9 cellular contexts compared by ENCODE assay signal in the genomic region with DNA sequence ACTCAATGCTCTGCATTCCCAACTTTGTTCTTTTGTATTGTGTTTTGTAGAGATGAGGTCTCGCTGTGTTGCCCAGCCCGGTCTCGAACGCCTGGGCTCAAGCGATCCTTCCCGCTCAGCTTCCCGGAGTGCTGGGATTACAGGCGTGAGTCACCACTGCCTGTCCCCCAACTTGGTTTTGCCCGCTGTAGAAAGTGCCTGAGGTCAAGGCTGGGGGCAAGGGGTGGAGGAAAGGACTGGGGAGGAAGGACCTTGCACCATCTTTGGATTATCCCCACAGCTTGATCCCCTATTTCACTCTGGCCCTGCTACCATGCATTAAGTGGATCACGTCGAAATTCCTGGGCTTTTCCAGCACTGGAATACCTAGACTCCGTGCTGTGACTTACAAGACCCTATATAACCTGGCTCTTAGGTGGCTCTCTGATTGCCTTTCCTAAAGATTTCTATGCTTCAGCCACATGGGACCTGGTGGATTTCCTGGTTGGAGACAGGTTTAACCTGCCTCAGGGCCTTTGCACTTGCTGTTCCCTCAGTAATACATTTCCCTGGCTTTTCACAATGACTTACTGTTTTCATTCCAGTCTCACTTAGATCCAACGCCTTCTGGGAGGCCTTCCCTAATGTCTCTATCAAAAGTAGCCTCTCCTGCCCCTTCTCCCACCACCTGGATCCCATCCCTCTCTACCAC. TPM values are rescaled to one million over a fixed set of nuclear protein-coding genes. Genes with fewer than 3 reads are reported as not detected.
DNase-seq lines count a peak whose midpoint lies in the region; ATAC-seq and TF ChIP-seq lines count a peak whose summit lies in the region.
"Had no signal": no experiment of that assay in that cellular context is flagged by ENCODE, and none has a peak within 500 bp of the region (broad histone marks: within the 10 kb centered on the region; RNA-seq: fewer than 3 reads in every experiment).

No MANE protein-coding gene starts in this region.

- POLR2A ChIA-PET in activated CD4-positive, alpha-beta T cell treated with anti-CD3 and anti-CD28 coated beads, Interleukin-2, amount 10 ng/mL, durations not matched to agents 7 days and 5 days (lab: Charles Lee) = no interaction called here
- POLR2A ChIA-PET in activated CD8-positive, alpha-beta T cell treated with anti-CD3 and anti-CD28 coated beads, Interleukin-2, amount 10 ng/mL, durations not matched to agents 7 days and 5 days (lab: Charles Lee) = no interaction called here

- peak overlapping the region; percentile 78; the same call in 1 of the 2 replicates for H3K4me3 ChIP-seq in iPS DF 6.9 (ENCODE audit: low read length)
- peak overlapping the region in 1 of 2 donors; percentile 28 for H3K4me3 ChIP-seq in left lung

- DNase-seq in activated CD4-positive, alpha-beta T cell treated with anti-CD3 and anti-CD28 coated beads, Interleukin-2, amount 10 ng/mL, durations not matched to agents 7 days and 5 days = no peak
- DNase-seq in activated CD4-positive, alpha-beta T cell treated with anti-CD3 and anti-CD28 coated beads for 1 hour = no peak
- DNase-seq in activated CD8-positive, alpha-beta T cell treated with anti-CD3 and anti-CD28 coated beads, Interleukin-2, amount 10 ng/mL, durations not matched to agents 7 days and 5 days = no peak
- DNase-seq in iPS DF 6.9 (ENCODE audit: low read depth, low spot score) = no peak
- no peak for DNase-seq in stimulated activated naive CD8-positive, alpha-beta T cell treated with anti-CD3 and anti-CD28 coated beads, Interleukin-15, amount 100 ng/mL, for 72 hours
- DNase-seq in left lung = no peak
- no peak for DNase-seq in NCI-H187 (lab: John Stamatoyannopoulos, UW)

- no peak for ATAC-seq in activated CD8-positive, alpha-beta T cell treated with anti-CD3 and anti-CD28 coated beads, Interleukin-2, amount 10 ng/mL, durations not matched to agents 7 days and 5 days
- ATAC-seq in stimulated activated naive CD8-positive, alpha-beta T cell treated with anti-CD3 and anti-CD28 coated beads, Interleukin-15, amount 100 ng/mL, for 72 hours = no peak
- ATAC-seq in left lung = no peak
- no peak for ATAC-seq in GM21515 (IDR thresholded peaks at IDR 0.05; ENCODE audit: unreplicated experiment)

- H3K27ac ChIP-seq in iPS DF 6.9 (ENCODE audit: low read length) (no peak overlapping the region), left lung (no peak overlapping the region)

- WGBS in iPS DF 6.9 (ENCODE audit: insufficient coverage, insufficient read length) = no CpG with 5 or more reads among the region's 13 CpGs

- no peaks in the 10 kb centered on the region for H3K9me3 ChIP-seq in iPS DF 6.9 (ENCODE audit: control insufficient read depth, insufficient read depth, low read length)
- H3K9me3 ChIP-seq in left lung = no peaks in the 10 kb centered on the region

- intact Hi-C loops in left lung (cut with DNase I) = no loop called here

- H3K27me3 ChIP-seq in iPS DF 6.9 (ENCODE audit: control insufficient read depth, insufficient read depth, low read length) (peaks cover 9% of the 10 kb centered on the region), left lung (peaks cover 59 to 100% of the 10 kb centered on the region in 2 donors)

- H3K27ac Mint-ChIP-seq in activated CD4-positive, alpha-beta T cell treated with anti-CD3 and anti-CD28 coated beads, Interleukin-2, amount 10 ng/mL, durations not matched to agents 7 days and 5 days = no peak overlapping the region
- no peak overlapping the region for H3K27ac Mint-ChIP-seq in activated CD8-positive, alpha-beta T cell treated with anti-CD3 and anti-CD28 coated beads, Interleukin-2, amount 10 ng/mL, durations not matched to agents 7 days and 5 days
- H3K27ac Mint-ChIP-seq in stimulated activated naive CD8-positive, alpha-beta T cell treated with anti-CD3 and anti-CD28 coated beads, Interleukin-15, amount 100 ng/mL, for 72 hours = peak overlapping the region in 1 of 2 donors; percentile 37

- H3K27me3 Mint-ChIP-seq in activated CD4-positive, alpha-beta T cell treated with anti-CD3 and anti-CD28 coated beads, Interleukin-2, amount 10 ng/mL, durations not matched to agents 7 days and 5 days = peaks cover 69% of the 10 kb centered on the region
- H3K27me3 Mint-ChIP-seq in activated CD8-positive, alpha-beta T cell treated with anti-CD3 and anti-CD28 coated beads, Interleukin-2, amount 10 ng/mL, durations not matched to agents 7 days and 5 days (ENCODE audit: low read depth) = peaks cover 59% of the 10 kb centered on the region
- H3K27me3 Mint-ChIP-seq in stimulated activated naive CD8-positive, alpha-beta T cell treated with anti-CD3 and anti-CD28 coated beads, Interleukin-15, amount 100 ng/mL, for 72 hours = peaks cover 74% of the 10 kb centered on the region

- peak overlapping the region; percentile 60 for H3K4me3 Mint-ChIP-seq in activated CD4-positive, alpha-beta T cell treated with anti-CD3 and anti-CD28 coated beads, Interleukin-2, amount 10 ng/mL, durations not matched to agents 7 days and 5 days
- H3K4me3 Mint-ChIP-seq in activated CD8-positive, alpha-beta T cell treated with anti-CD3 and anti-CD28 coated beads, Interleukin-2, amount 10 ng/mL, durations not matched to agents 7 days and 5 days = peak overlapping the region; percentile 51
- peak overlapping the region; percentile 71 to 80 for H3K4me3 Mint-ChIP-seq in stimulated activated naive CD8-positive, alpha-beta T cell treated with anti-CD3 and anti-CD28 coated beads, Interleukin-15, amount 100 ng/mL, for 72 hours

- H3K36me3 ChIP-seq in iPS DF 6.9 (ENCODE audit: control insufficient read depth, insufficient read depth, low read length) (no peaks in the 10 kb centered on the region), left lung (no peaks in the 10 kb centered on the region)

- H3K36me3 Mint-ChIP-seq in activated CD4-positive, alpha-beta T cell treated with anti-CD3 and anti-CD28 coated beads, Interleukin-2, amount 10 ng/mL, durations not matched to agents 7 days and 5 days (ENCODE audit: low read depth) = peaks cover 5% of the 10 kb centered on the region
- no peaks in the 10 kb centered on the region for H3K36me3 Mint-ChIP-seq in activated CD8-positive, alpha-beta T cell treated with anti-CD3 and anti-CD28 coated beads, Interleukin-2, amount 10 ng/mL, durations not matched to agents 7 days and 5 days (ENCODE audit: low read depth)

- TF ChIP-seq CTCF in left lung (IDR thresholded peaks at IDR 0.05) = no peak

- H3K9me3 Mint-ChIP-seq in activated CD4-positive, alpha-beta T cell treated with anti-CD3 and anti-CD28 coated beads, Interleukin-2, amount 10 ng/mL, durations not matched to agents 7 days and 5 days = no peaks in the 10 kb centered on the region
- no peaks in the 10 kb centered on the region for H3K9me3 Mint-ChIP-seq in activated CD8-positive, alpha-beta T cell treated with anti-CD3 and anti-CD28 coated beads, Interleukin-2, amount 10 ng/mL, durations not matched to agents 7 days and 5 days (ENCODE audit: insufficient read depth)
- no peaks in the 10 kb centered on the region for H3K9me3 Mint-ChIP-seq in stimulated activated naive CD8-positive, alpha-beta T cell treated with anti-CD3 and anti-CD28 coated beads, Interleukin-15, amount 100 ng/mL, for 72 hours

- peaks cover 25% of the 10 kb centered on the region for H3K4me1 Mint-ChIP-seq in activated CD4-positive, alpha-beta T cell treated with anti-CD3 and anti-CD28 coated beads, Interleukin-2, amount 10 ng/mL, durations not matched to agents 7 days and 5 days
- peaks cover 18% of the 10 kb centered on the region for H3K4me1 Mint-ChIP-seq in activated CD8-positive, alpha-beta T cell treated with anti-CD3 and anti-CD28 coated beads, Interleukin-2, amount 10 ng/mL, durations not matched to agents 7 days and 5 days (ENCODE audit: low read depth)
- peaks cover 33% of the 10 kb centered on the region for H3K4me1 Mint-ChIP-seq in stimulated activated naive CD8-positive, alpha-beta T cell treated with anti-CD3 and anti-CD28 coated beads, Interleukin-15, amount 100 ng/mL, for 72 hours

- CTCF ChIA-PET in activated CD4-positive, alpha-beta T cell treated with anti-CD3 and anti-CD28 coated beads, Interleukin-2, amount 10 ng/mL, durations not matched to agents 7 days and 5 days (lab: Charles Lee) = no interaction called here
- CTCF ChIA-PET in activated CD8-positive, alpha-beta T cell treated with anti-CD3 and anti-CD28 coated beads, Interleukin-2, amount 10 ng/mL, durations not matched to agents 7 days and 5 days (lab: Charles Lee) = no interaction called here

- H3K4me1 ChIP-seq in iPS DF 6.9 (ENCODE audit: control insufficient read depth, insufficient read depth, low read length) = peaks cover 6% of the 10 kb centered on the region; the same call in 1 of the 2 replicates
- peaks cover 6 to 15% of the 10 kb centered on the region in 2 donors for H3K4me1 ChIP-seq in left lung

RNA-seq across cellular contexts. Expression of a gene that starts 0.6 kb away (rescaled TPM):
- not detected for total RNA-seq in activated CD4-positive, alpha-beta T cell treated with anti-CD3 and anti-CD28 coated beads, Interleukin-2, amount 10 ng/mL, durations not matched to agents 7 days and 5 days
- not detected for total RNA-seq in activated CD8-positive, alpha-beta T cell treated with anti-CD3 and anti-CD28 coated beads, Interleukin-2, amount 10 ng/mL, durations not matched to agents 7 days and 5 days
- total RNA-seq in left lung = under 1 TPM; 0.18 to 0.44 TPM
- total RNA-seq: T-helper 2 cell treated with Interferon-gamma antibody and Interleukin-4, amounts not matched to agents 100 ng/mL and 5 ng/mL, for 36 hours had no signal

RNA-seq across cellular contexts. Expression of a gene that starts 12.0 kb away (rescaled TPM):
- total RNA-seq in activated CD4-positive, alpha-beta T cell treated with anti-CD3 and anti-CD28 coated beads, Interleukin-2, amount 10 ng/mL, durations not matched to agents 7 days and 5 days = 10 to 100 TPM; 90.9 to 95.4 TPM
- total RNA-seq in activated CD8-positive, alpha-beta T cell treated with anti-CD3 and anti-CD28 coated beads, Interleukin-2, amount 10 ng/mL, durations not matched to agents 7 days and 5 days = 10 to 100 TPM; 71.9 to 76.4 TPM
- 10 to 100 TPM; 39.3 to 55.0 TPM for total RNA-seq in left lung

RNA-seq across cellular contexts. Expression of a gene that starts 22.6 kb away (rescaled TPM):
- total RNA-seq in activated CD4-positive, alpha-beta T cell treated with anti-CD3 and anti-CD28 coated beads, Interleukin-2, amount 10 ng/mL, durations not matched to agents 7 days and 5 days = 10 to 100 TPM; 29.5 to 36.8 TPM
- total RNA-seq in activated CD8-positive, alpha-beta T cell treated with anti-CD3 and anti-CD28 coated beads, Interleukin-2, amount 10 ng/mL, durations not matched to agents 7 days and 5 days = 10 to 100 TPM; 26.9 to 29.7 TPM
- total RNA-seq in left lung = 10 to 100 TPM; 66.0 to 67.5 TPM

RNA-seq across cellular contexts. Expression of a gene that starts 38.3 kb away (rescaled TPM):
- total RNA-seq in activated CD4-positive, alpha-beta T cell treated with anti-CD3 and anti-CD28 coated beads, Interleukin-2, amount 10 ng/mL, durations not matched to agents 7 days and 5 days = 10 to 100 TPM; 33.7 to 40.2 TPM
- 10 to 100 TPM; 24.9 TPM for total RNA-seq in activated CD8-positive, alpha-beta T cell treated with anti-CD3 and anti-CD28 coated beads, Interleukin-2, amount 10 ng/mL, durations not matched to agents 7 days and 5 days
- 10 to 100 TPM; 23.1 to 38.0 TPM for total RNA-seq in left lung

RNA-seq across cellular contexts. Expression of a gene that starts 51.7 kb away (rescaled TPM):
- total RNA-seq in activated CD4-positive, alpha-beta T cell treated with anti-CD3 and anti-CD28 coated beads, Interleukin-2, amount 10 ng/mL, durations not matched to agents 7 days and 5 days = 10 to 100 TPM; 90.7 to 95.4 TPM
- total RNA-seq in activated CD8-positive, alpha-beta T cell treated with anti-CD3 and anti-CD28 coated beads, Interleukin-2, amount 10 ng/mL, durations not matched to agents 7 days and 5 days = 100 to 1,000 TPM; 109 to 113 TPM
- 100 to 1,000 TPM; 142 to 148 TPM for total RNA-seq in left lung
